1 cellular context compared by ENCODE assay signal in genomic region chr2:235050992-235051351, GRCh38.
TF ChIP-seq lines count a peak whose summit lies in the region.

No MANE protein-coding gene starts in this region.

TF ChIP-seq in HEK293, 187 proteins besides CTCF, POLR2A, EP300 and RAD21 (continued from another document):
- TF ChIP-seq ZBTB6 (tag by site-specific recombination; IDR thresholded peaks at IDR 0.05) (0 out of 2 replicates have a peak, but pooled peaks have one; percentile 31), SP7 (tag by site-specific recombination; IDR thresholded peaks at IDR 0.05) (peak; percentile 89), ZNF184 (tag by site-specific recombination; IDR thresholded peaks at IDR 0.05) (peak; percentile 65; the same call in 1 of the 2 replicates), SCRT1 (tag by site-specific recombination; IDR thresholded peaks at IDR 0.05; ENCODE audit: borderline replicate concordance) (no peak), GLIS2 (tag by site-specific recombination; IDR thresholded peaks at IDR 0.05) (peak; percentile 43), PRDM10 (tag by site-specific recombination; IDR thresholded peaks at IDR 0.05) (peak; percentile 79), ZNF518A (tag by site-specific recombination; conservative IDR thresholded peaks at IDR 0.05; ENCODE audit: low read depth) (peak; percentile 36; the same call in 1 of the 2 replicates), ZNF626 (tag by site-specific recombination; IDR thresholded peaks at IDR 0.05) (no peak), ZNF600 (tag by site-specific recombination; IDR thresholded peaks at IDR 0.05) (peak; percentile 62), ZNF660 (tag by site-specific recombination; IDR thresholded peaks at IDR 0.05) (peak; percentile 86), ZNF792 (tag by site-specific recombination; IDR thresholded peaks at IDR 0.05) (no peak), ZBTB17 (tag by site-specific recombination; IDR thresholded peaks at IDR 0.05) (peak; percentile 78), ZSCAN30 (tag by site-specific recombination; IDR thresholded peaks at IDR 0.05) (peak; percentile 75; the same call in 1 of the 2 replicates), ZFP37 (tag by site-specific recombination; IDR thresholded peaks at IDR 0.05) (peak; percentile 53; the same call in 1 of the 2 replicates), ZNF221 (tag by site-specific recombination; IDR thresholded peaks at IDR 0.05; ENCODE audit: borderline replicate concordance) (0 out of 2 replicates have a peak, but pooled peaks have one; percentile 52), ZSCAN18 (tag by site-specific recombination; IDR thresholded peaks at IDR 0.05) (peak; percentile 50; the same call in 1 of the 2 replicates), KLF8 (tag by site-specific recombination; IDR thresholded peaks at IDR 0.05) (peak; percentile 70), ZNF529 (tag by site-specific recombination; IDR thresholded peaks at IDR 0.05; ENCODE audit: insufficient replicate concordance) (peak; percentile 23)
